Comparison of ENCODE assay signal across 1 cellular context in genomic region chr9:128115187-128116103, GRCh38.
TF ChIP-seq lines count a peak whose summit lies in the region.

No MANE protein-coding gene starts in this region.

TF ChIP-seq in HepG2, 621 proteins besides CTCF, POLR2A, EP300 and RAD21 (continued from another document and continues in another):
- TF ChIP-seq ATF5 (CRISPR knock-in tag; IDR thresholded peaks at IDR 0.05; ENCODE audit: low read depth) (no peak), DZIP1 (CRISPR knock-in tag; IDR thresholded peaks at IDR 0.05) (no peak), POLR2AphosphoS2 (IDR thresholded peaks at IDR 0.05; ENCODE audit: low read depth, low read length) (no peak), PHF5A (CRISPR knock-in tag; IDR thresholded peaks at IDR 0.05; ENCODE audit: low read depth, unreplicated experiment) (no peak), PRDM15 (CRISPR knock-in tag; IDR thresholded peaks at IDR 0.05) (no peak), ZNF256 (CRISPR knock-in tag; conservative IDR thresholded peaks at IDR 0.05) (no peak), XRCC5 (optimal IDR thresholded peaks at IDR 0.05; ENCODE audit: low read length) (peak; percentile 76), ZNF773 (CRISPR knock-in tag; IDR thresholded peaks at IDR 0.05; ENCODE audit: borderline replicate concordance) (no peak), PLSCR1 (CRISPR knock-in tag; IDR thresholded peaks at IDR 0.05; ENCODE audit: borderline replicate concordance) (no peak), BATF2 (CRISPR knock-in tag; IDR thresholded peaks at IDR 0.05) (no peak), PRMT3 (CRISPR knock-in tag; IDR thresholded peaks at IDR 0.05; ENCODE audit: borderline replicate concordance, low read depth) (no peak; the same call in 1 of the 2 replicates), ATF3 (CRISPR knock-in tag; IDR thresholded peaks at IDR 0.05) (0 out of 2 replicates have a peak, but pooled peaks have one; percentile 26), DNMT1 (CRISPR knock-in tag; IDR thresholded peaks at IDR 0.05) (no peak), HNF1B (CRISPR knock-in tag; IDR thresholded peaks at IDR 0.05) (peak; percentile 96), ZNF441 (CRISPR knock-in tag; IDR thresholded peaks at IDR 0.05; ENCODE audit: borderline replicate concordance) (peak; percentile 83), HNF4G (IDR thresholded peaks at IDR 0.05; ENCODE audit: borderline replicate concordance, low read depth, low read length) (peak; percentile 94), HNF4G (CRISPR knock-in tag; IDR thresholded peaks at IDR 0.05; ENCODE audit: borderline replicate concordance, low read depth) (peak; percentile 96), ZBTB39 (CRISPR knock-in tag; IDR thresholded peaks at IDR 0.05) (peak; percentile 94), ZNF749 (CRISPR knock-in tag; IDR thresholded peaks at IDR 0.05; ENCODE audit: borderline replicate concordance) (peak; percentile 66; the same call in 1 of the 2 replicates), TCF12 (IDR thresholded peaks at IDR 0.05) (no peak), TCF12 (CRISPR knock-in tag; IDR thresholded peaks at IDR 0.05) (peak; percentile 97; the same call in 1 of the 2 replicates), FOSL2 (CRISPR knock-in tag; IDR thresholded peaks at IDR 0.05) (peak; percentile 62), HMGXB4 (CRISPR knock-in tag; IDR thresholded peaks at IDR 0.05; ENCODE audit: borderline replicate concordance in 1 of 2, low read depth in 1 of 2) (peak; percentile 74 to 78), SIN3A (IDR thresholded peaks at IDR 0.05; ENCODE audit: borderline replicate concordance, low read depth, low read length) (0 out of 2 replicates have a peak, but pooled peaks have one; percentile 48), ZNF879 (CRISPR knock-in tag; IDR thresholded peaks at IDR 0.05) (0 out of 2 replicates have a peak, but pooled peaks have one; percentile 20), NFE2L2 (IDR thresholded peaks at IDR 0.05; ENCODE audit: low read length) (no peak), ZBTB46 (CRISPR knock-in tag; IDR thresholded peaks at IDR 0.05; ENCODE audit: borderline replicate concordance) (peak; percentile 96), NFATC3 (CRISPR knock-in tag; IDR thresholded peaks at IDR 0.05) (no peak), ZNF580 (CRISPR knock-in tag; IDR thresholded peaks at IDR 0.05; ENCODE audit: borderline replicate concordance, low read depth) (peak; percentile 92), CEBPZ (IDR thresholded peaks at IDR 0.05; ENCODE audit: low read length) (no peak), POGZ (CRISPR knock-in tag; IDR thresholded peaks at IDR 0.05) (peak; percentile 87), U2AF2 (IDR thresholded peaks at IDR 0.05; ENCODE audit: low read depth, low read length) (no peak), ZBTB21 (CRISPR knock-in tag; IDR thresholded peaks at IDR 0.05) (0 out of 2 replicates have a peak, but pooled peaks have one; percentile 40), ZNF83 (CRISPR knock-in tag; IDR thresholded peaks at IDR 0.05; ENCODE audit: borderline replicate concordance) (no peak)
